ENCODE assay signal across 20 cellular contexts in the genomic region with DNA sequence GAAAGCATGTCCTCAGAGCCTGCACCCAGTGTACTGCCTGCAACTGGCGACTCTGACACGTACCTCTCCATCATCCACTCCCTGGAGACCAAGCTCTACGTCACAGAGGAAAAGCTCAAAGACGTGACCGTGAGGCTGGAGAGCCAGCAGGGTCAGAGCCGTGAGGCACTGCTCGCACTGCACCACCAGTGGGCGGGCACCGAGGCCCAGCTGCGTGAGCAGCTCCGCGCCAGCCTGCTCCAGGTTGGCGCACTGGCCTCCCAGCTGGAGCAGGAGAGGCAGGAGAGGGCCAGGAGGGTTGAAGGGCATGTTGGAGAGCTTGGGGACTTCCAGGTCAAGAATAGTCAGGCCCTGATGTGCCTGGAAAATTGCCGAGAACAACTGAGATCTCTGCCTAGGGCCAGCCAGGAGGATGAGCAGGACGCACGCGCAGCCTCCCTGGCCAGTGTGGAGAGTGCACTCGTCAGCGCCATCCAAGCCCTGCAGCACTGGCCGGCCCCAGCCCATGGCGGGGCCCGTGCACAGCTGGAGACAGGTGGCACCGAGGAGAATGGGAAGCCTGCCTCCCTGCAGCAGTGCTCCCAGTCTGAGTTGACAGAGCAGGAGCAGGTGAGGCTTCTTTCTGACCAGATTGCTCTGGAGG.
"Had no signal": no experiment of that assay in that cellular context is flagged by ENCODE, and none has a peak within 500 bp of the region (broad histone marks: within the 10 kb centered on the region; RNA-seq: fewer than 3 reads in every experiment).

No MANE protein-coding gene starts in this region.

- DNase-seq: cortex of kidney; dorsolateral prefrontal cortex; effector CD8-positive, alpha-beta T cell; immature natural killer cell; left cardiac atrium; left ventricle myocardium inferior; mesenchymal stem cell; midbrain; sigmoid colon; stimulated activated CD4-positive, alpha-beta T cell treated with anti-CD3 and anti-CD28 coated beads, Interleukin-2, amount 100 ng/mL, for 24 hours; stimulated activated CD4-positive, alpha-beta T cell treated with anti-CD3 and anti-CD28 coated beads, Interleukin-4, amount 100 ng/mL, for 4 hours; stimulated activated naive CD4-positive, alpha-beta T cell treated with Interleukin-2 at 50 U/mL for 16 hours; thyroid gland; uterus had no signal

- H3K4me1 ChIP-seq: sigmoid colon, uterus had no signal

- ATAC-seq: left cardiac atrium had no signal

- H3K27ac ChIP-seq: left ventricle myocardium inferior, sigmoid colon, skin epidermis, thyroid gland, upper lobe of left lung, uterus had no signal

- H3K4me3 Mint-ChIP-seq: immature natural killer cell, nephron had no signal

- H3K27me3 ChIP-seq: dorsolateral prefrontal cortex, sigmoid colon, thyroid gland, upper lobe of left lung, uterus had no signal

- FAIRE-seq: frontal cortex, keratinocyte had no signal

- H3K27ac Mint-ChIP-seq: immature natural killer cell, nephron had no signal

- H3K36me3 ChIP-seq: uterus had no signal

- H3K9me3 Mint-ChIP-seq: immature natural killer cell, nephron had no signal

- H3K4me3 ChIP-seq: dorsolateral prefrontal cortex, left ventricle myocardium inferior, lung, sigmoid colon, skin epidermis, thyroid gland, upper lobe of left lung, uterus had no signal

- H3K9me3 ChIP-seq: left ventricle myocardium inferior, sigmoid colon, thyroid gland, upper lobe of left lung, uterus had no signal
